In the genomic region with DNA sequence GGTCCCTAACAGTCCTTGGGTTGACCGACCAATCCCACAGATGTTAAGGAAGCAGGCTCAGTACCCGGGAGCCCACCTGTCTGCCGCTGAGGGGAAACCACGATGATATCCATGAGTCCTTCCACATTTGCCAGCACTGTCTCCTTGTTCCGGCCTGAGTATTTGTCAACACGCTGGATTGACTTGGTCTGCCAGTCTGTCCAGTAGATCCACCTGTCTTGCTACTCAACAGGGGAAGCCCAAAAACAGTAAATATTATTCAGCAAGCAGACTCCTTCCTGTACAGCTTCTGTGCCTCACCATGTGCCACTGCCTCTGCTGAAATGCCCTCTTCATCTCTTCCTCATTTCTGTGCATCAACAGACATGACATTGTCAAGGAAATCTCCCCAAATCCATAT, we compare ENCODE assay signal across 5 cellular contexts.
"Had no signal": no experiment of that assay in that cellular context is flagged by ENCODE, and none has a peak within 500 bp of the region (broad histone marks: within the 10 kb centered on the region; RNA-seq: fewer than 3 reads in every experiment).

No MANE protein-coding gene starts in this region.

- H3K4me3 Mint-ChIP-seq: GM23338, H9 had no signal

- H3K9me3 Mint-ChIP-seq: GM23338, H9 had no signal

- H3K27ac Mint-ChIP-seq: GM23338, H9 had no signal

- H3K4me1 Mint-ChIP-seq: GM23338, H9 had no signal

- DNase-seq: H9, HCEC 1CT, IMR-90 had no signal

- H3K4me3 ChIP-seq: GM23338, K562 had no signal

- ATAC-seq: GM23338 had no signal
